1 cellular context compared by ENCODE assay signal in genomic region chr22:21001601-21002325, GRCh38.
TF ChIP-seq lines count a peak whose summit lies in the region.

Gene THAP7 (minus strand): TSS chr22:21002118. CDS start chr22:21001911, 207 bp downstream.

TF ChIP-seq in HepG2, 621 proteins besides CTCF, POLR2A, EP300 and RAD21 (continued from another document):
- TF ChIP-seq CEBPZ (IDR thresholded peaks at IDR 0.05; ENCODE audit: low read length) (no peak), REXO4 (CRISPR knock-in tag; IDR thresholded peaks at IDR 0.05; ENCODE audit: borderline replicate concordance) (no peak), NFRKB (IDR thresholded peaks at IDR 0.05) (no peak), ZNF225 (CRISPR knock-in tag; IDR thresholded peaks at IDR 0.05) (no peak; the same call in 1 of the 2 replicates), MEF2D (CRISPR knock-in tag; IDR thresholded peaks at IDR 0.05) (no peak), ZBTB34 (CRISPR knock-in tag; IDR thresholded peaks at IDR 0.05) (0 out of 2 replicates have a peak, but pooled peaks have one; percentile 76), ZNF232 (CRISPR knock-in tag; IDR thresholded peaks at IDR 0.05; ENCODE audit: borderline replicate concordance) (no peak; the same call in none of the 2 replicates), ZBTB49 (CRISPR knock-in tag; IDR thresholded peaks at IDR 0.05; ENCODE audit: borderline replicate concordance) (no peak; the same call in 1 of the 2 replicates), BRD4 (CRISPR knock-in tag; IDR thresholded peaks at IDR 0.05) (peak; percentile 92; the same call in 1 of the 2 replicates), RARG (CRISPR knock-in tag; IDR thresholded peaks at IDR 0.05; ENCODE audit: low read depth) (no peak), ZFP62 (CRISPR knock-in tag; IDR thresholded peaks at IDR 0.05) (no peak), ZXDC (CRISPR knock-in tag; IDR thresholded peaks at IDR 0.05) (peak; percentile 74), ONECUT2 (CRISPR knock-in tag; IDR thresholded peaks at IDR 0.05) (0 out of 2 replicates have a peak, but pooled peaks have one; percentile 55), ZNF484 (CRISPR knock-in tag; IDR thresholded peaks at IDR 0.05; ENCODE audit: borderline replicate concordance, low read depth) (no peak), MXD3 (CRISPR knock-in tag; IDR thresholded peaks at IDR 0.05) (peak; percentile 90; the same call in 1 of the 2 replicates), STAT5B (CRISPR knock-in tag; IDR thresholded peaks at IDR 0.05) (no peak), NKX3-1 (CRISPR knock-in tag; IDR thresholded peaks at IDR 0.05) (0 out of 2 replicates have a peak, but pooled peaks have one; percentile 23), POLR2G (IDR thresholded peaks at IDR 0.05; ENCODE audit: low read depth, low read length) (peak; percentile 95), AGO1 (IDR thresholded peaks at IDR 0.05; ENCODE audit: low read depth, low read length, poor library complexity, severe bottlenecking) (no peak), ZFP37 (CRISPR knock-in tag; IDR thresholded peaks at IDR 0.05; ENCODE audit: borderline replicate concordance) (0 out of 2 replicates have a peak, but pooled peaks have one; percentile 81)
- TF ChIP-seq, protein P1, sequence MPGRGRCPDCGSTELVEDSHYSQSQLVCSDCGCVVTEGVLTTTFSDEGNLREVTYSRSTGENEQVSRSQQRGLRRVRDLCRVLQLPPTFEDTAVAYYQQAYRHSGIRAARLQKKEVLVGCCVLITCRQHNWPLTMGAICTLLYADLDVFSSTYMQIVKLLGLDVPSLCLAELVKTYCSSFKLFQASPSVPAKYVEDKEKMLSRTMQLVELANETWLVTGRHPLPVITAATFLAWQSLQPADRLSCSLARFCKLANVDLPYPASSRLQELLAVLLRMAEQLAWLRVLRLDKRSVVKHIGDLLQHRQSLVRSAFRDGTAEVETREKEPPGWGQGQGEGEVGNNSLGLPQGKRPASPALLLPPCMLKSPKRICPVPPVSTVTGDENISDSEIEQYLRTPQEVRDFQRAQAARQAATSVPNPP (CRISPR knock-in tag; IDR thresholded peaks at IDR 0.05): peak; percentile 53; the same call in 1 of the 2 replicates
- TF ChIP-seq, protein P2, sequence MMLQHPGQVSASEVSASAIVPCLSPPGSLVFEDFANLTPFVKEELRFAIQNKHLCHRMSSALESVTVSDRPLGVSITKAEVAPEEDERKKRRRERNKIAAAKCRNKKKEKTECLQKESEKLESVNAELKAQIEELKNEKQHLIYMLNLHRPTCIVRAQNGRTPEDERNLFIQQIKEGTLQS (CRISPR knock-in tag; IDR thresholded peaks at IDR 0.05): no peak
